ENCODE assay signal across 26 cellular contexts in the genomic region with DNA sequence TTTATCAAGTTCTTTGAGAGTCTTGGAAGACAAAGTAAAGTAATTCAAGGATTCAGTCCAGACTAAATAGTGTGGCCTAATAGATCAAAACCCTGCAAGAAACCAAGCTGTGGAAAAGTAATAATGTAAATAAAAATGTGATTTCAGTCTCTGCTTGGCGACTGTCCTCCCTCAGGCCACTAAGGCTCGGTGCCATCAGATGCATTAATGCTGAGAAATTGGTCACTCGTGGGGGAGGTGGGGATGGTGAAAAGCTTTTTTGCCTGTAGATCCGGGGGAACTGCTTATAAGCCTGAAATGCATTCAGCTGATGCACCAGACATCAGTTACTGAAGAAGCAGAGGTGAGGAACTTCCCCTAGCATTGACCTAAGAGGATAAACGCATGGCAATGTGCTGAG.
"Had no signal": no experiment of that assay in that cellular context is flagged by ENCODE, and none has a peak within 500 bp of the region (broad histone marks: within the 10 kb centered on the region; RNA-seq: fewer than 3 reads in every experiment).

No MANE protein-coding gene starts in this region.

- H3K27me3 ChIP-seq: stomach, suprapubic skin, testis, thyroid gland, tibial artery, tibial nerve, transverse colon, upper lobe of left lung, upper lobe of right lung, uterus, vagina had no signal

- ATAC-seq: stimulated activated effector memory CD8-positive, alpha-beta T cell treated with anti-CD3 and anti-CD28 coated beads, Interleukin-12 subunit alpha, Interleukin-12 subunit beta, amount 100 ng/mL, for 72 hours; stimulated activated memory B cell treated with anti-CD40 and anti-IgM and Interleukin-4, amounts not matched to agents 10 μg/mL and 1 μg/mL and 100 μg/mL, for 72 hours; stimulated activated naive B cell treated with anti-CD40 and anti-IgM and Interleukin-4, amounts not matched to agents 10 μg/mL and 1 μg/mL and 100 μg/mL, for 72 hours; stimulated activated naive CD8-positive, alpha-beta T cell treated with anti-CD3 and anti-CD28 coated beads, Interleukin-15, amount 100 ng/mL, for 72 hours; stimulated activated naive CD8-positive, alpha-beta T cell treated with anti-CD3 and anti-CD28 coated beads, Interleukin-15, Interleukin-2, amounts not matched to agents 100 U/mL and 50 U/mL, for 24 hours; upper lobe of right lung had no signal

- H3K36me3 ChIP-seq: stomach, suprapubic skin, thoracic aorta, thyroid gland, tibial artery, tibial nerve, transverse colon, upper lobe of left lung, upper lobe of right lung, uterus, vagina had no signal

- H3K4me3 ChIP-seq: stomach, suprapubic skin, testis, thoracic aorta, thyroid gland, tibial artery, tibial nerve, transverse colon, upper lobe of left lung, upper lobe of right lung, uterus, vagina had no signal

- H3K9me3 ChIP-seq: stomach, suprapubic skin, testis, thoracic aorta, thyroid gland, tibial nerve, upper lobe of left lung, upper lobe of right lung, uterus, vagina had no signal

- H3K4me1 ChIP-seq: stomach, suprapubic skin, testis, thyroid gland, tibial artery, tibial nerve, transverse colon, upper lobe of left lung, upper lobe of right lung, uterus, vagina had no signal

- H3K27ac ChIP-seq: stomach, suprapubic skin, testis, thoracic aorta, thyroid gland, tibial artery, tibial nerve, transverse colon, upper lobe of left lung, upper lobe of right lung, uterus, vagina had no signal

- DNase-seq: stimulated activated CD4-positive, alpha-beta T cell treated with anti-CD3 and anti-CD28 coated beads, Interleukin-2, amount 100 ng/mL, for 24 hours; stimulated activated CD4-positive, alpha-beta T cell treated with anti-CD3 and anti-CD28 coated beads, Interleukin-2, amount 100 ng/mL, for 48 hours; stimulated activated CD4-positive, alpha-beta T cell treated with anti-CD3 and anti-CD28 coated beads, Interleukin-4, amount 100 ng/mL, for 1 hour; stimulated activated CD4-positive, alpha-beta T cell treated with anti-CD3 and anti-CD28 coated beads, Interleukin-4, amount 100 ng/mL, for 24 hours; stimulated activated CD4-positive, alpha-beta T cell treated with anti-CD3 and anti-CD28 coated beads, Interleukin-4, amount 100 ng/mL, for 4 hours; stimulated activated CD8-positive, alpha-beta memory T cell treated with anti-CD3 and anti-CD28 coated beads, Interleukin-4, amount 100 ng/mL, for 48 hours; stimulated activated naive B cell treated with anti-CD40 and anti-IgM and Interleukin-4, amounts not matched to agents 10 μg/mL and 1 μg/mL and 100 μg/mL, for 72 hours; stimulated activated naive CD4-positive, alpha-beta T cell; stimulated activated naive CD4-positive, alpha-beta T cell treated with Interleukin-2 at 50 U/mL for 16 hours; stimulated activated naive CD8-positive, alpha-beta T cell treated with anti-CD3 and anti-CD28 coated beads, Interleukin-15, amount 100 ng/mL, for 72 hours; stimulated activated naive CD8-positive, alpha-beta T cell treated with anti-CD3 and anti-CD28 coated beads, Interleukin-15, Interleukin-2, amounts not matched to agents 100 U/mL and 50 U/mL, for 24 hours; stomach; substantia nigra; testis; thyroid gland; tibial artery; transverse colon; upper lobe of left lung; upper lobe of right lung; uterus had no signal
